ENCODE assay signal across 1 cellular context in the genomic region with DNA sequence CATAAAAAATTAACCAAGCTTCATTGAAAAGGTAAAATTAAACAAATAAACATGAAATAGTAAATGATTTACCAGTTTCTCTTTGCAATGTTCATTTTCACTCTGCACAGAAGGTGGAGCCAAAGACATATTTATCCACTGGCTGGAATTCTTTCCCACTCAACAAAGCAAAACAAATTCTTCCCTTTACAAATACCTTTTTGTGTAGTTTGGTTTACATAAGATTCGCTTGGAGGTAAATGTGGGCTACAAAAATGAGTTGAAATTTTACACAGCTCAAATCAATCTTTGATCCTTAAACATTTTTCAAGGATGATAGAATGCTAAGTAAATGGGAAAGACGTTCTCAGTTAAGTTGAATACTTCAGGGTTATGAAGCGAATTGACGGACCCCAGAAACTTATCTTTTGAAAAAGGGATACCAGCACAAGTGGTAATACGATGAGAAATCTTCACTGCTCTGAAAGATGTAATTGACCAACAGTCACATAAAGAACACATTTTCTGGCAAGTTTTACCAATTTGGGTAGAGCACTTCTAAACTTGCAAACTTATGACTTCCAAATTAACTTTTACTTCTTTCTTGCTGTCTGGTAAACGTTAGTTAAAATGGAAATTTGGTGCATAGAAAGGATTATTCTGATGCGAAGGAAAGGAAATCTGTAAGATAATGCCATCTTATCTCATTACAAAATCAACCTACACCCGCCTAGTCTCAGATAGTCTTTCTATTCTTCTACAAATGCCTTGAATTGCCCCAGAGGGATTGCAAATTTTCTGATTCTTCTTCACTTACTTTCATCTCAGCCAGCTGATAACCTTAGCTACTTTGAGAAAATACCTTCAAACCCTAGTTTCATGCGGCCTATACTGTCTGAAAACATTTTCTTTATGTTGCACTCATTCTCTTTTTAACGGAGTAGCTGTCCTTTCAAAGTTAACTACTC.
A peak's percentile ranks its signal among the peaks of the same experiment; 100 is the strongest.
TF ChIP-seq lines count a peak whose summit lies in the region.

No MANE protein-coding gene starts in this region.

TF ChIP-seq in liver, 16 proteins besides CTCF, POLR2A, EP300 and RAD21 (continued from another document):
- TF ChIP-seq, protein P1, sequence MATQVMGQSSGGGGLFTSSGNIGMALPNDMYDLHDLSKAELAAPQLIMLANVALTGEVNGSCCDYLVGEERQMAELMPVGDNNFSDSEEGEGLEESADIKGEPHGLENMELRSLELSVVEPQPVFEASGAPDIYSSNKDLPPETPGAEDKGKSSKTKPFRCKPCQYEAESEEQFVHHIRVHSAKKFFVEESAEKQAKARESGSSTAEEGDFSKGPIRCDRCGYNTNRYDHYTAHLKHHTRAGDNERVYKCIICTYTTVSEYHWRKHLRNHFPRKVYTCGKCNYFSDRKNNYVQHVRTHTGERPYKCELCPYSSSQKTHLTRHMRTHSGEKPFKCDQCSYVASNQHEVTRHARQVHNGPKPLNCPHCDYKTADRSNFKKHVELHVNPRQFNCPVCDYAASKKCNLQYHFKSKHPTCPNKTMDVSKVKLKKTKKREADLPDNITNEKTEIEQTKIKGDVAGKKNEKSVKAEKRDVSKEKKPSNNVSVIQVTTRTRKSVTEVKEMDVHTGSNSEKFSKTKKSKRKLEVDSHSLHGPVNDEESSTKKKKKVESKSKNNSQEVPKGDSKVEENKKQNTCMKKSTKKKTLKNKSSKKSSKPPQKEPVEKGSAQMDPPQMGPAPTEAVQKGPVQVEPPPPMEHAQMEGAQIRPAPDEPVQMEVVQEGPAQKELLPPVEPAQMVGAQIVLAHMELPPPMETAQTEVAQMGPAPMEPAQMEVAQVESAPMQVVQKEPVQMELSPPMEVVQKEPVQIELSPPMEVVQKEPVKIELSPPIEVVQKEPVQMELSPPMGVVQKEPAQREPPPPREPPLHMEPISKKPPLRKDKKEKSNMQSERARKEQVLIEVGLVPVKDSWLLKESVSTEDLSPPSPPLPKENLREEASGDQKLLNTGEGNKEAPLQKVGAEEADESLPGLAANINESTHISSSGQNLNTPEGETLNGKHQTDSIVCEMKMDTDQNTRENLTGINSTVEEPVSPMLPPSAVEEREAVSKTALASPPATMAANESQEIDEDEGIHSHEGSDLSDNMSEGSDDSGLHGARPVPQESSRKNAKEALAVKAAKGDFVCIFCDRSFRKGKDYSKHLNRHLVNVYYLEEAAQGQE (IDR thresholded peaks at IDR 0.05) = no peak
- TF ChIP-seq HNF4G (IDR thresholded peaks at IDR 0.05) (no peak), NR2F2 (IDR thresholded peaks at IDR 0.05) (no peak), TAF1 (conservative IDR thresholded peaks at IDR 0.05) (no peak), FOXA2 (IDR thresholded peaks at IDR 0.05) (peak; percentile 12)
